Comparison of ENCODE assay signal across 3 cellular contexts in the genomic region with DNA sequence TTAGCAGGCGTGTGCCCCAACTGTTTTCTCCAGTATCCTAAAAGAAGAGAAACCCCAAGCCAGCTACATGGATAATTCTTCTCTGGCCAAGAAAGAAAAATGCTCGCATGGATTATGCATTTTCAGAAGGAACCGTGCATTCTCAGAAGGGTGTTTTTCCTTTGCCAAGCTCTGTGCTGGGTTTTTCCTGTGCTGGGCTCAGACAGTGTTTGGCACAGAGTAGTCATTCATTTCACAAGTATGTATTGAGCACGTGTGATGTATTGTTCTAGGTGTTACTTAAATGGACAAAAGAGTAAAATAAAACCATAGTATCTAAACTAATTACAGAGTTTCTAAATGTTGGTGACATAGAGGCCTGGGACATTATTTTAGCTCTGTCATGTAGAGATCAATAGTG.
TF ChIP-seq lines count a peak whose summit lies in the region.

No MANE protein-coding gene starts in this region.

TF ChIP-seq in SK-N-SH, 30 proteins besides CTCF, POLR2A, EP300 and RAD21:
- TF ChIP-seq ELF1 (IDR thresholded peaks at IDR 0.05), result no peak

TF ChIP-seq in SK-N-SH treated with all-trans-retinoic acid at 6 μM for 48 hours, 23 proteins besides CTCF, POLR2A, EP300 and RAD21:
- TF ChIP-seq ZFP3 (CRISPR knock-in tag; IDR thresholded peaks at IDR 0.05) (no peak), TCF4 (CRISPR knock-in tag; IDR thresholded peaks at IDR 0.05; ENCODE audit: borderline replicate concordance) (no peak), CSDC2 (CRISPR knock-in tag; IDR thresholded peaks at IDR 0.05) (no peak), POU6F1 (CRISPR knock-in tag; IDR thresholded peaks at IDR 0.05; ENCODE audit: borderline replicate concordance, low read depth) (no peak), GLIS3 (CRISPR knock-in tag; IDR thresholded peaks at IDR 0.05) (no peak), SNAI2 (CRISPR knock-in tag; IDR thresholded peaks at IDR 0.05) (no peak), ZNF70 (CRISPR knock-in tag; IDR thresholded peaks at IDR 0.05) (no peak), ISL1 (CRISPR knock-in tag; IDR thresholded peaks at IDR 0.05) (no peak), ARNTL (CRISPR knock-in tag; IDR thresholded peaks at IDR 0.05; ENCODE audit: borderline replicate concordance, low read depth) (no peak), PPARA (CRISPR knock-in tag; IDR thresholded peaks at IDR 0.05; ENCODE audit: borderline replicate concordance) (no peak), TOX (CRISPR knock-in tag; IDR thresholded peaks at IDR 0.05; ENCODE audit: borderline replicate concordance) (no peak), CSRNP3 (CRISPR knock-in tag; IDR thresholded peaks at IDR 0.05) (no peak)

TF ChIP-seq in H1, 55 proteins besides CTCF, POLR2A, EP300 and RAD21:
- TF ChIP-seq KDM5A (IDR thresholded peaks at IDR 0.05; ENCODE audit: low read length) (no peak), SRF (IDR thresholded peaks at IDR 0.05; ENCODE audit: low read depth, low read length) (no peak), BCL11A (IDR thresholded peaks at IDR 0.05; ENCODE audit: low read depth in 2 of 2, low read length in 2 of 2) (no peak), SUZ12 (IDR thresholded peaks at IDR 0.05; ENCODE audit: low read length) (no peak), RXRA (IDR thresholded peaks at IDR 0.05; ENCODE audit: insufficient read depth, low read depth, low read length) (no peak), CHD2 (IDR thresholded peaks at IDR 0.05; ENCODE audit: low read length) (no peak)
- TF ChIP-seq, protein P1, sequence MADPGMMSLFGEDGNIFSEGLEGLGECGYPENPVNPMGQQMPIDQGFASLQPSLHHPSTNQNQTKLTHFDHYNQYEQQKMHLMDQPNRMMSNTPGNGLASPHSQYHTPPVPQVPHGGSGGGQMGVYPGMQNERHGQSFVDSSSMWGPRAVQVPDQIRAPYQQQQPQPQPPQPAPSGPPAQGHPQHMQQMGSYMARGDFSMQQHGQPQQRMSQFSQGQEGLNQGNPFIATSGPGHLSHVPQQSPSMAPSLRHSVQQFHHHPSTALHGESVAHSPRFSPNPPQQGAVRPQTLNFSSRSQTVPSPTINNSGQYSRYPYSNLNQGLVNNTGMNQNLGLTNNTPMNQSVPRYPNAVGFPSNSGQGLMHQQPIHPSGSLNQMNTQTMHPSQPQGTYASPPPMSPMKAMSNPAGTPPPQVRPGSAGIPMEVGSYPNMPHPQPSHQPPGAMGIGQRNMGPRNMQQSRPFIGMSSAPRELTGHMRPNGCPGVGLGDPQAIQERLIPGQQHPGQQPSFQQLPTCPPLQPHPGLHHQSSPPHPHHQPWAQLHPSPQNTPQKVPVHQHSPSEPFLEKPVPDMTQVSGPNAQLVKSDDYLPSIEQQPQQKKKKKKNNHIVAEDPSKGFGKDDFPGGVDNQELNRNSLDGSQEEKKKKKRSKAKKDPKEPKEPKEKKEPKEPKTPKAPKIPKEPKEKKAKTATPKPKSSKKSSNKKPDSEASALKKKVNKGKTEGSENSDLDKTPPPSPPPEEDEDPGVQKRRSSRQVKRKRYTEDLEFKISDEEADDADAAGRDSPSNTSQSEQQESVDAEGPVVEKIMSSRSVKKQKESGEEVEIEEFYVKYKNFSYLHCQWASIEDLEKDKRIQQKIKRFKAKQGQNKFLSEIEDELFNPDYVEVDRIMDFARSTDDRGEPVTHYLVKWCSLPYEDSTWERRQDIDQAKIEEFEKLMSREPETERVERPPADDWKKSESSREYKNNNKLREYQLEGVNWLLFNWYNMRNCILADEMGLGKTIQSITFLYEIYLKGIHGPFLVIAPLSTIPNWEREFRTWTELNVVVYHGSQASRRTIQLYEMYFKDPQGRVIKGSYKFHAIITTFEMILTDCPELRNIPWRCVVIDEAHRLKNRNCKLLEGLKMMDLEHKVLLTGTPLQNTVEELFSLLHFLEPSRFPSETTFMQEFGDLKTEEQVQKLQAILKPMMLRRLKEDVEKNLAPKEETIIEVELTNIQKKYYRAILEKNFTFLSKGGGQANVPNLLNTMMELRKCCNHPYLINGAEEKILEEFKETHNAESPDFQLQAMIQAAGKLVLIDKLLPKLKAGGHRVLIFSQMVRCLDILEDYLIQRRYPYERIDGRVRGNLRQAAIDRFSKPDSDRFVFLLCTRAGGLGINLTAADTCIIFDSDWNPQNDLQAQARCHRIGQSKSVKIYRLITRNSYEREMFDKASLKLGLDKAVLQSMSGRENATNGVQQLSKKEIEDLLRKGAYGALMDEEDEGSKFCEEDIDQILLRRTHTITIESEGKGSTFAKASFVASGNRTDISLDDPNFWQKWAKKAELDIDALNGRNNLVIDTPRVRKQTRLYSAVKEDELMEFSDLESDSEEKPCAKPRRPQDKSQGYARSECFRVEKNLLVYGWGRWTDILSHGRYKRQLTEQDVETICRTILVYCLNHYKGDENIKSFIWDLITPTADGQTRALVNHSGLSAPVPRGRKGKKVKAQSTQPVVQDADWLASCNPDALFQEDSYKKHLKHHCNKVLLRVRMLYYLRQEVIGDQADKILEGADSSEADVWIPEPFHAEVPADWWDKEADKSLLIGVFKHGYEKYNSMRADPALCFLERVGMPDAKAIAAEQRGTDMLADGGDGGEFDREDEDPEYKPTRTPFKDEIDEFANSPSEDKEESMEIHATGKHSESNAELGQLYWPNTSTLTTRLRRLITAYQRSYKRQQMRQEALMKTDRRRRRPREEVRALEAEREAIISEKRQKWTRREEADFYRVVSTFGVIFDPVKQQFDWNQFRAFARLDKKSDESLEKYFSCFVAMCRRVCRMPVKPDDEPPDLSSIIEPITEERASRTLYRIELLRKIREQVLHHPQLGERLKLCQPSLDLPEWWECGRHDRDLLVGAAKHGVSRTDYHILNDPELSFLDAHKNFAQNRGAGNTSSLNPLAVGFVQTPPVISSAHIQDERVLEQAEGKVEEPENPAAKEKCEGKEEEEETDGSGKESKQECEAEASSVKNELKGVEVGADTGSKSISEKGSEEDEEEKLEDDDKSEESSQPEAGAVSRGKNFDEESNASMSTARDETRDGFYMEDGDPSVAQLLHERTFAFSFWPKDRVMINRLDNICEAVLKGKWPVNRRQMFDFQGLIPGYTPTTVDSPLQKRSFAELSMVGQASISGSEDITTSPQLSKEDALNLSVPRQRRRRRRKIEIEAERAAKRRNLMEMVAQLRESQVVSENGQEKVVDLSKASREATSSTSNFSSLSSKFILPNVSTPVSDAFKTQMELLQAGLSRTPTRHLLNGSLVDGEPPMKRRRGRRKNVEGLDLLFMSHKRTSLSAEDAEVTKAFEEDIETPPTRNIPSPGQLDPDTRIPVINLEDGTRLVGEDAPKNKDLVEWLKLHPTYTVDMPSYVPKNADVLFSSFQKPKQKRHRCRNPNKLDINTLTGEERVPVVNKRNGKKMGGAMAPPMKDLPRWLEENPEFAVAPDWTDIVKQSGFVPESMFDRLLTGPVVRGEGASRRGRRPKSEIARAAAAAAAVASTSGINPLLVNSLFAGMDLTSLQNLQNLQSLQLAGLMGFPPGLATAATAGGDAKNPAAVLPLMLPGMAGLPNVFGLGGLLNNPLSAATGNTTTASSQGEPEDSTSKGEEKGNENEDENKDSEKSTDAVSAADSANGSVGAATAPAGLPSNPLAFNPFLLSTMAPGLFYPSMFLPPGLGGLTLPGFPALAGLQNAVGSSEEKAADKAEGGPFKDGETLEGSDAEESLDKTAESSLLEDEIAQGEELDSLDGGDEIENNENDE (IDR thresholded peaks at IDR 0.05; ENCODE audit: insufficient replicate concordance, low read length), result no peak
- TF ChIP-seq, protein P2, sequence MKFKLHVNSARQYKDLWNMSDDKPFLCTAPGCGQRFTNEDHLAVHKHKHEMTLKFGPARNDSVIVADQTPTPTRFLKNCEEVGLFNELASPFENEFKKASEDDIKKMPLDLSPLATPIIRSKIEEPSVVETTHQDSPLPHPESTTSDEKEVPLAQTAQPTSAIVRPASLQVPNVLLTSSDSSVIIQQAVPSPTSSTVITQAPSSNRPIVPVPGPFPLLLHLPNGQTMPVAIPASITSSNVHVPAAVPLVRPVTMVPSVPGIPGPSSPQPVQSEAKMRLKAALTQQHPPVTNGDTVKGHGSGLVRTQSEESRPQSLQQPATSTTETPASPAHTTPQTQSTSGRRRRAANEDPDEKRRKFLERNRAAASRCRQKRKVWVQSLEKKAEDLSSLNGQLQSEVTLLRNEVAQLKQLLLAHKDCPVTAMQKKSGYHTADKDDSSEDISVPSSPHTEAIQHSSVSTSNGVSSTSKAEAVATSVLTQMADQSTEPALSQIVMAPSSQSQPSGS (IDR thresholded peaks at IDR 0.05; ENCODE audit: low read length), result no peak
- TF ChIP-seq, protein P3, sequence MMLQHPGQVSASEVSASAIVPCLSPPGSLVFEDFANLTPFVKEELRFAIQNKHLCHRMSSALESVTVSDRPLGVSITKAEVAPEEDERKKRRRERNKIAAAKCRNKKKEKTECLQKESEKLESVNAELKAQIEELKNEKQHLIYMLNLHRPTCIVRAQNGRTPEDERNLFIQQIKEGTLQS (IDR thresholded peaks at IDR 0.05; ENCODE audit: insufficient read depth, low read depth, low read length), result no peak
TF ChIP-seq in H1: peak in this region for 0.
